10 cellular contexts compared by ENCODE assay signal in the genomic region with DNA sequence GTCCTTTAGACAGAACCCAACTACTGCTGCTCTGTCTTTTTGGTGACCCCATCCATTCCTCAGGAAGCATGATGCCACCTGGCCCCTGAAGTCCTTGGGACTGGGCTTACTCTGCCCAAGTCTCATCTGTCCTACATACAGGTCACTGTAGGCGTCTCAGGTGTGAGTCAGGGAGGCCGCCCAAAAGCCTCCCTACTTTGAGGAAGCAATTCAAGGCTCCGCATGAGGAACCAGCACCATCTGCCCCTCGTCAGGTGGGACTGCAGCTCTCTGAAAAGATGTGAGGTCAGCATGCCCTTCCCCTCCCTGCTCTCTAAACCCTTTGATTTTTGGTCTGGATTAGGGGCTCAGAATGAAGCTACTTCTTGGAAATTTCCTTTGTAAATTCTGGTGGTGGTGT.
DNase-seq lines count a peak whose midpoint lies in the region; ATAC-seq and TF ChIP-seq lines count a peak whose summit lies in the region.
"Had no signal": no experiment of that assay in that cellular context is flagged by ENCODE, and none has a peak within 500 bp of the region (broad histone marks: within the 10 kb centered on the region; RNA-seq: fewer than 3 reads in every experiment).

No MANE protein-coding gene starts in this region.

- no peak overlapping the region for H3K23ac ChIP-seq in IMR-90 (ENCODE audit: low read depth, low read length)

- in situ Hi-C loops in IMR-90 (cut with MboI; ENCODE audit: low sequenced_read_pairs): no loop called here

- BruUV-seq in IMR-90 (replicated peaks; lab: Mats Ljungman, UMichigan): no TSS peak

- H3K4me2 ChIP-seq in IMR-90 (ENCODE audit: low read depth, low read length): no peak overlapping the region

- H4K8ac ChIP-seq in IMR-90 (ENCODE audit: low read depth in 2 of 2, low read length in 2 of 2): no peak overlapping the region

- H3K79me1 ChIP-seq in IMR-90 (ENCODE audit: low read depth in 1 of 2, low read length in 2 of 2): no peaks in the 10 kb centered on the region

- TF ChIP-seq POLR2A in IMR-90 (IDR thresholded peaks at IDR 0.05; ENCODE audit: low read depth, low read length): no peak

- no peak overlapping the region for H4K91ac ChIP-seq in IMR-90 (ENCODE audit: insufficient read depth, low read depth, low read length)

- H2AK5ac ChIP-seq in IMR-90 (ENCODE audit: low read depth, low read length): no peak overlapping the region

- H2AFZ ChIP-seq in IMR-90 (replicated peaks; ENCODE audit: low read length, poor library complexity): no peak overlapping the region

- H2BK20ac ChIP-seq in IMR-90 (ENCODE audit: low read depth, low read length): no peak overlapping the region

- ATAC-seq in GM21367 (IDR thresholded peaks at IDR 0.05; ENCODE audit: unreplicated experiment) (peak; percentile 70), IMR-90 (ENCODE audit: low read depth) (no peak)

- H3K18ac ChIP-seq in IMR-90 (ENCODE audit: low read depth, low read length): no peak overlapping the region

- WGBS in IMR-90 (ENCODE audit: extremely low coverage in 2 of 2, insufficient read length in 1 of 2), 2 experiments: 100% methylated on average over 2 of the region's 4 CpGs; no CpG with 5 or more reads in 1 of the 2 experiments

- H3K4ac ChIP-seq in IMR-90 (ENCODE audit: low read depth, low read length): no peak overlapping the region

- no peak overlapping the region for H3K4me3 ChIP-seq in IMR-90 (ENCODE audit: insufficient read depth, low read depth, low read length)
- no peak overlapping the region for H3K4me3 ChIP-seq in coronary artery
- H3K4me3 ChIP-seq: lung, stomach had no signal

- dilution Hi-C loops in IMR-90 (cut with HindIII; ENCODE audit: low sequenced_read_pairs, unreplicated experiment): no loop called here

- H3K27me3 ChIP-seq in IMR-90 (ENCODE audit: control insufficient read depth, insufficient read depth, low read length): peaks cover 6% of the 10 kb centered on the region
- H3K27me3 ChIP-seq: stomach had no signal

- DNase-seq in ELR (ENCODE audit: low read depth) (peak; percentile 17), IMR-90 (no peak), coronary artery (ENCODE audit: low spot score) (no peak), glomerular visceral epithelial cell (ENCODE audit: extremely low spot score) (no peak), amygdala (lab: John Stamatoyannopoulos, UW) (no peak), NCI-H446 treated with DMSO at 0.1 percent for 48 hours (lab: John Stamatoyannopoulos, UW) (no peak), cerebellar cortex (ENCODE audit: low spot score) (no peak)
- DNase-seq: stomach had no signal

- peak; percentile 23; the same call in 1 of the 2 replicates for TF ChIP-seq RAD21 in IMR-90 (IDR thresholded peaks at IDR 0.05; ENCODE audit: low read length)

- no peaks in the 10 kb centered on the region for H3K9me3 ChIP-seq in IMR-90 (ENCODE audit: control insufficient read depth, insufficient read depth, low read length)
- H3K9me3 ChIP-seq: stomach had no signal

- no peaks in the 10 kb centered on the region for H3K36me3 ChIP-seq in IMR-90 (ENCODE audit: control insufficient read depth, insufficient read depth, low read length)
- H3K36me3 ChIP-seq: stomach had no signal

- no peak overlapping the region for H2AK9ac ChIP-seq in IMR-90 (replicated peaks; ENCODE audit: low read depth, low read length, poor library complexity)

- CTCF ChIA-PET in IMR-90 (lab: Yijun Ruan, JAX): no interaction called here

- no peak overlapping the region for H2BK15ac ChIP-seq in IMR-90 (ENCODE audit: low read depth, low read length)

- POLR2A ChIA-PET in IMR-90 (lab: Charles Lee; ENCODE audit: unreplicated experiment): no interaction called here

- TF ChIP-seq CTCF in IMR-90 (conservative IDR thresholded peaks at IDR 0.05; ENCODE audit: low read depth, low read length) (peak; percentile 8; the same call in 1 of the 2 replicates), coronary artery (IDR thresholded peaks at IDR 0.05) (no peak)

- H3K56ac ChIP-seq in IMR-90 (ENCODE audit: extremely low read depth, insufficient read depth, low read length): no peak overlapping the region

- H3K4me1 ChIP-seq in IMR-90 (ENCODE audit: control insufficient read depth, insufficient read depth, low read length): no peaks in the 10 kb centered on the region

- no peak overlapping the region for H3K9ac ChIP-seq in IMR-90 (ENCODE audit: low read depth, low read length)

- H3K27ac ChIP-seq in IMR-90 (ENCODE audit: insufficient read depth, low read length) (no peak overlapping the region), coronary artery (peak overlapping the region; percentile 14 to 53)
- H3K27ac ChIP-seq: stomach had no signal

- intact Hi-C loops in IMR-90 (cut with micrococcal nuclease): no loop called here

- no peaks in the 10 kb centered on the region for H4K20me1 ChIP-seq in IMR-90 (ENCODE audit: insufficient read depth, low read length)

- no peak overlapping the region for H2BK120ac ChIP-seq in IMR-90 (ENCODE audit: low read depth, low read length)

- H3K9me1 ChIP-seq in IMR-90 (ENCODE audit: insufficient read depth, low read length): no peaks in the 10 kb centered on the region

- no peak overlapping the region for H3K14ac ChIP-seq in IMR-90 (replicated peaks; ENCODE audit: low read depth, low read length)

- no peak overlapping the region for H4K5ac ChIP-seq in IMR-90 (ENCODE audit: low read depth, low read length)

- no peak overlapping the region for H2BK5ac ChIP-seq in IMR-90 (ENCODE audit: low read depth, low read length, poor library complexity, severe bottlenecking)

TF ChIP-seq in IMR-90, 13 proteins besides CTCF, POLR2A, EP300 and RAD21:
- no peak for TF ChIP-seq CHD1 (IDR thresholded peaks at IDR 0.05; ENCODE audit: low read depth, low read length)
- 0 out of 2 replicates have a peak, but pooled peaks have one; percentile 6 for TF ChIP-seq SMC3 (IDR thresholded peaks at IDR 0.05; ENCODE audit: low read depth, low read length)
